ENCODE assay signal across 17 cellular contexts in genomic region chr1:23617019-23617418, GRCh38. TPM values are rescaled to one million over a fixed set of nuclear protein-coding genes. Genes with fewer than 3 reads are reported as not detected.
DNase-seq lines count a peak whose midpoint lies in the region; ATAC-seq, FAIRE-seq and TF ChIP-seq lines count a peak whose summit lies in the region.
"Had no signal": no experiment of that assay in that cellular context is flagged by ENCODE, and none has a peak within 500 bp of the region (broad histone marks: within the 10 kb centered on the region; RNA-seq: fewer than 3 reads in every experiment).

No MANE protein-coding gene starts in this region.

- H3K4me1 ChIP-seq in CD8-positive, alpha-beta memory T cell (ENCODE audit: insufficient read depth, low read length), result peaks cover 88% of the 10 kb centered on the region
- H3K4me1 ChIP-seq in naive thymus-derived CD4-positive, alpha-beta T cell (ENCODE audit: control insufficient read depth in 2 of 2, insufficient read depth in 2 of 2, low read length in 2 of 2), result peaks cover 70 to 92% of the 10 kb centered on the region in 2 donors
- H3K4me1 ChIP-seq in HepG2 (ENCODE audit: insufficient read depth, low read length), result peaks cover 9% of the 10 kb centered on the region
- H3K4me1 ChIP-seq: adrenal gland, SJCRH30 had no signal

- FAIRE-seq in HepG2 (lab: Jason Lieb, UNC), result no peak
- FAIRE-seq: bronchial epithelial cell had no signal

- H3K4me3 ChIP-seq in CD8-positive, alpha-beta memory T cell (ENCODE audit: low read length), result no peak overlapping the region
- no peak overlapping the region for H3K4me3 ChIP-seq in naive thymus-derived CD4-positive, alpha-beta T cell (ENCODE audit: low read length)
- no peak overlapping the region for H3K4me3 ChIP-seq in HepG2 (replicated peaks in 1 of 3; ENCODE audit: insufficient read depth in 1 of 3, low read depth in 2 of 3, low read length in 3 of 3)
- H3K4me3 ChIP-seq: adrenal gland, SJCRH30 had no signal

- intact Hi-C loops in naive thymus-derived CD4-positive, alpha-beta T cell (cut with micrococcal nuclease), result no loop called here
- intact Hi-C loops in HepG2 (cut with micrococcal nuclease; ENCODE audit: unreplicated experiment), result no loop called here

- no peaks in the 10 kb centered on the region for H3K27me3 Mint-ChIP-seq in T-helper 2 cell treated with Interferon-gamma antibody and Interleukin-4, amounts not matched to agents 5 μg/mL and 100 μg/mL, for 36 hours (ENCODE audit: low read depth)
- H3K27me3 Mint-ChIP-seq in CD8-positive, alpha-beta memory T cell, result peaks cover 0 to 2% of the 10 kb centered on the region in 2 donors
- no peaks in the 10 kb centered on the region for H3K27me3 Mint-ChIP-seq in activated T-helper 17 cell treated with anti-CD3 and anti-CD28 coated beads, Interleukin-2, amount 50 U/mL, for 72 hours
- peaks cover 0 to 11% (median 0%) of the 10 kb centered on the region in 5 donors for H3K27me3 Mint-ChIP-seq in naive thymus-derived CD4-positive, alpha-beta T cell
- H3K27me3 Mint-ChIP-seq in progenitor cell of endocrine pancreas, result peaks cover 27% of the 10 kb centered on the region

- TF ChIP-seq EP300 in HepG2 (IDR thresholded peaks at IDR 0.05; ENCODE audit: low read depth in 2 of 2, low read length in 2 of 2) (no peak), HepG2 (CRISPR knock-in tag; IDR thresholded peaks at IDR 0.05; ENCODE audit: borderline replicate concordance) (no peak)

- peak overlapping the region; percentile 7 for H3K4me3 Mint-ChIP-seq in T-helper 2 cell treated with Interferon-gamma antibody and Interleukin-4, amounts not matched to agents 5 μg/mL and 100 μg/mL, for 36 hours
- no peak overlapping the region for H3K4me3 Mint-ChIP-seq in CD8-positive, alpha-beta memory T cell
- peak overlapping the region; percentile 40 for H3K4me3 Mint-ChIP-seq in activated T-helper 17 cell treated with anti-CD3 and anti-CD28 coated beads, Interleukin-2, amount 50 U/mL, for 72 hours
- H3K4me3 Mint-ChIP-seq in naive thymus-derived CD4-positive, alpha-beta T cell, result peak overlapping the region in 8 of 10 donors; percentile 12 to 72 (median 56)
- no peak overlapping the region for H3K4me3 Mint-ChIP-seq in progenitor cell of endocrine pancreas (ENCODE audit: low read depth)
- H3K4me3 Mint-ChIP-seq: T-helper 1 cell treated with Interleukin-12 subunit alpha and Interleukin-12 subunit beta and Interleukin-4 antibody, amounts not matched to agents 30 μg/mL and 1 μg/mL, for 36 hours had no signal

- no peak overlapping the region for H2AFZ ChIP-seq in HepG2 (ENCODE audit: low read length)

- H3K36me3 Mint-ChIP-seq in T-helper 2 cell treated with Interferon-gamma antibody and Interleukin-4, amounts not matched to agents 5 μg/mL and 100 μg/mL, for 36 hours (ENCODE audit: low read depth), result peaks cover 9% of the 10 kb centered on the region
- H3K36me3 Mint-ChIP-seq in CD8-positive, alpha-beta memory T cell, result peaks cover 0 to 2% (median 0%) of the 10 kb centered on the region in 3 donors
- H3K36me3 Mint-ChIP-seq in activated T-helper 17 cell treated with anti-CD3 and anti-CD28 coated beads, Interleukin-2, amount 50 U/mL, for 72 hours (ENCODE audit: low read depth), result no peaks in the 10 kb centered on the region
- H3K36me3 Mint-ChIP-seq in naive thymus-derived CD4-positive, alpha-beta T cell, result peaks cover 0 to 1% (median 0%) of the 10 kb centered on the region in 5 donors
- H3K36me3 Mint-ChIP-seq in progenitor cell of endocrine pancreas (ENCODE audit: insufficient read depth), result no peaks in the 10 kb centered on the region

- TF ChIP-seq POLR2A in HepG2 (IDR thresholded peaks at IDR 0.05; ENCODE audit: insufficient read depth in 1 of 2, low read depth in 2 of 2, low read length in 2 of 2), result no peak

- H3K9me3 ChIP-seq in CD8-positive, alpha-beta memory T cell (ENCODE audit: low read length), result no peaks in the 10 kb centered on the region
- no peaks in the 10 kb centered on the region for H3K9me3 ChIP-seq in naive thymus-derived CD4-positive, alpha-beta T cell (ENCODE audit: control insufficient read depth in 2 of 3, low read length in 3 of 3)
- H3K9me3 ChIP-seq in HepG2 (ENCODE audit: low read length), result no peaks in the 10 kb centered on the region
- H3K9me3 ChIP-seq: adrenal gland, SJCRH30 had no signal

- TF ChIP-seq CTCF in HepG2 (CRISPR knock-in tag; IDR thresholded peaks at IDR 0.05) (no peak), progenitor cell of endocrine pancreas (IDR thresholded peaks at IDR 0.05; ENCODE audit: unreplicated experiment) (no peak)

- DNase-seq in T-helper 2 cell treated with Interferon-gamma antibody and Interleukin-4, amounts not matched to agents 5 μg/mL and 100 μg/mL, for 36 hours (ENCODE audit: low spot score), result peak; percentile 49
- DNase-seq in T-helper 2 cell, result no peak
- no peak for DNase-seq in CD8-positive, alpha-beta memory T cell
- DNase-seq in naive thymus-derived CD4-positive, alpha-beta T cell, result peak in 1 of 9 donors; percentile 45
- no peak for DNase-seq in GOT3 (lab: John Stamatoyannopoulos, UW)
- DNase-seq in HepG2 (ENCODE audit: low spot score), result no peak
- DNase-seq in progenitor cell of endocrine pancreas (ENCODE audit: low spot score, unreplicated experiment), result no peak
- DNase-seq: adrenal gland, head of caudate nucleus, NCI-H1105, trophoblast cell had no signal

- H3K27ac ChIP-seq in CD8-positive, alpha-beta memory T cell (ENCODE audit: low read depth, low read length), result no peak overlapping the region
- peak overlapping the region; percentile 81 for H3K27ac ChIP-seq in naive thymus-derived CD4-positive, alpha-beta T cell (ENCODE audit: low read depth, low read length)
- no peak overlapping the region for H3K27ac ChIP-seq in HepG2 (ENCODE audit: extremely low read length, insufficient read depth, low read length)
- H3K27ac ChIP-seq: 22Rv1, adrenal gland, SJCRH30 had no signal

- ATAC-seq in activated T-helper 17 cell treated with anti-CD3 and anti-CD28 coated beads, Interleukin-2, amount 50 U/mL, for 72 hours (replicated peaks), result peak; percentile 35
- ATAC-seq in naive thymus-derived CD4-positive, alpha-beta T cell, result no peak
- no peak for ATAC-seq in HepG2
- ATAC-seq: left lobe of liver had no signal

- H3K4me2 ChIP-seq in HepG2 (ENCODE audit: low read depth, low read length), result no peak overlapping the region

- peaks cover 4% of the 10 kb centered on the region for H3K9me3 Mint-ChIP-seq in T-helper 2 cell treated with Interferon-gamma antibody and Interleukin-4, amounts not matched to agents 5 μg/mL and 100 μg/mL, for 36 hours
- no peaks in the 10 kb centered on the region for H3K9me3 Mint-ChIP-seq in CD8-positive, alpha-beta memory T cell
- peaks cover 4% of the 10 kb centered on the region for H3K9me3 Mint-ChIP-seq in activated T-helper 17 cell treated with anti-CD3 and anti-CD28 coated beads, Interleukin-2, amount 50 U/mL, for 72 hours
- peaks cover 0 to 2% (median 0%) of the 10 kb centered on the region in 11 donors for H3K9me3 Mint-ChIP-seq in naive thymus-derived CD4-positive, alpha-beta T cell
- H3K9me3 Mint-ChIP-seq in progenitor cell of endocrine pancreas (ENCODE audit: low read depth), result no peaks in the 10 kb centered on the region
- H3K9me3 Mint-ChIP-seq: T-helper 1 cell treated with Interleukin-12 subunit alpha and Interleukin-12 subunit beta and Interleukin-4 antibody, amounts not matched to agents 30 μg/mL and 1 μg/mL, for 36 hours had no signal

- H3K27ac Mint-ChIP-seq in T-helper 2 cell treated with Interferon-gamma antibody and Interleukin-4, amounts not matched to agents 5 μg/mL and 100 μg/mL, for 36 hours, result peak overlapping the region; percentile 76
- H3K27ac Mint-ChIP-seq in CD8-positive, alpha-beta memory T cell, result peak overlapping the region; percentile 61 to 96 (median 79)
- H3K27ac Mint-ChIP-seq in activated T-helper 17 cell treated with anti-CD3 and anti-CD28 coated beads, Interleukin-2, amount 50 U/mL, for 72 hours, result peak overlapping the region; percentile 47
- peak overlapping the region; percentile 81 to 98 (median 96) for H3K27ac Mint-ChIP-seq in naive thymus-derived CD4-positive, alpha-beta T cell
- H3K27ac Mint-ChIP-seq in progenitor cell of endocrine pancreas, result no peak overlapping the region
- H3K27ac Mint-ChIP-seq: T-helper 1 cell treated with Interleukin-12 subunit alpha and Interleukin-12 subunit beta and Interleukin-4 antibody, amounts not matched to agents 30 μg/mL and 1 μg/mL, for 36 hours had no signal

- no peaks in the 10 kb centered on the region for H3K36me3 ChIP-seq in CD8-positive, alpha-beta memory T cell (ENCODE audit: insufficient read depth, low read length)
- H3K36me3 ChIP-seq in naive thymus-derived CD4-positive, alpha-beta T cell (ENCODE audit: control insufficient read depth in 2 of 3, insufficient read depth in 3 of 3, low read length in 3 of 3), result no peaks in the 10 kb centered on the region
- H3K36me3 ChIP-seq in HepG2 (replicated peaks in 1 of 2; ENCODE audit: control insufficient read depth in 1 of 2, insufficient read depth in 2 of 2, low read length in 2 of 2), result no peaks in the 10 kb centered on the region
- H3K36me3 ChIP-seq: adrenal gland, SJCRH30 had no signal

- no peak overlapping the region for H3K9ac ChIP-seq in HepG2 (ENCODE audit: insufficient read depth, low read depth, low read length)

- CTCF ChIA-PET in CD8-positive, alpha-beta memory T cell (lab: Charles Lee), result interaction anchor here (1.0 to 6.7 kb wide), 3 partner anchors 17 to 62 kb away, joined by 3 to 100 read pairs (median 7); no protein-coding TSS in a partner anchor
- CTCF ChIA-PET in naive thymus-derived CD4-positive, alpha-beta T cell (lab: Charles Lee), result interaction anchor here (3.2 to 6.9 kb wide), 2 partner anchors 16 to 59 kb away, joined by 13 to 71 read pairs; partner anchors contain the start of gene ID3
- CTCF ChIA-PET in HepG2 (lab: Yijun Ruan, JAX; ENCODE audit: low intra/inter-chr PET ratio, low total read pairs), result no interaction called here

- TF ChIP-seq RAD21 in HepG2 (CRISPR knock-in tag; IDR thresholded peaks at IDR 0.05), result no peak

- H3K27me3 ChIP-seq in CD8-positive, alpha-beta memory T cell (ENCODE audit: insufficient read depth, low read length, poor library complexity, severe bottlenecking), result no peaks in the 10 kb centered on the region
- H3K27me3 ChIP-seq in naive thymus-derived CD4-positive, alpha-beta T cell (ENCODE audit: control insufficient read depth in 2 of 2, insufficient read depth in 2 of 2, low read length in 2 of 2), result no peaks in the 10 kb centered on the region
- peaks cover 14 to 64% of the 10 kb centered on the region in 2 experiments for H3K27me3 ChIP-seq in HepG2 (ENCODE audit: control insufficient read depth in 1 of 2, insufficient read depth in 2 of 2, low read length in 2 of 2)

- H3K4me1 Mint-ChIP-seq in T-helper 2 cell treated with Interferon-gamma antibody and Interleukin-4, amounts not matched to agents 5 μg/mL and 100 μg/mL, for 36 hours (ENCODE audit: low read depth), result peaks cover 69% of the 10 kb centered on the region
- H3K4me1 Mint-ChIP-seq in CD8-positive, alpha-beta memory T cell, result peaks cover 81 to 95% (median 94%) of the 10 kb centered on the region in 3 donors
- peaks cover 66% of the 10 kb centered on the region for H3K4me1 Mint-ChIP-seq in activated T-helper 17 cell treated with anti-CD3 and anti-CD28 coated beads, Interleukin-2, amount 50 U/mL, for 72 hours
- H3K4me1 Mint-ChIP-seq in naive thymus-derived CD4-positive, alpha-beta T cell, result peaks cover 65 to 100% (median 94%) of the 10 kb centered on the region in 7 donors
- H3K4me1 Mint-ChIP-seq in progenitor cell of endocrine pancreas (ENCODE audit: low read depth), result peaks cover 13% of the 10 kb centered on the region

- in situ Hi-C loops in HepG2 (cut with HindIII; ENCODE audit: extremely low pct_ligation_motif_present, low pct_unique_long_range_greater_than_20kb), result no loop called here

- no TSS peak for BruUV-seq in HepG2 (replicated peaks; lab: Mats Ljungman, UMichigan)

- POLR2A ChIA-PET in CD8-positive, alpha-beta memory T cell (lab: Charles Lee), result interaction anchor here (1.2 to 1.8 kb wide), 2 partner anchors 58 to 62 kb away, joined by 4 to 7 read pairs; partner anchors contain the start of gene ID3
- POLR2A ChIA-PET in naive thymus-derived CD4-positive, alpha-beta T cell (lab: Charles Lee), result interaction anchor here (0.7 to 7.5 kb wide), 6 partner anchors 15 to 194 kb away, joined by 3 to 261 read pairs (median 100); partner anchors contain the start of gene ID3
- POLR2A ChIA-PET in HepG2 (lab: Yijun Ruan, JAX), result no interaction called here

- 17% methylated on average over 9 of the region's 9 CpGs for WGBS in HepG2 (ENCODE audit: low lambda C conversion rate)

- no peaks in the 10 kb centered on the region for H4K20me1 ChIP-seq in HepG2 (ENCODE audit: insufficient read depth, low read length)

- H3K79me2 ChIP-seq in HepG2 (ENCODE audit: insufficient read depth, low read length), result no peaks in the 10 kb centered on the region

RNA-seq across cellular contexts. Expression of gene ID3, which starts 57.7 kb away (rescaled TPM):
- total RNA-seq in CD8-positive, alpha-beta memory T cell, result 10 to 100 TPM; 18.4 to 19.3 TPM
- polyA plus RNA-seq in CD8-positive, alpha-beta memory T cell, result 4.7 TPM
- 10 to 100 TPM; 19.5 to 45.2 TPM for total RNA-seq in activated T-helper 17 cell treated with anti-CD3 and anti-CD28 coated beads, Interleukin-2, amount 50 U/mL, for 72 hours
- 10 to 100 TPM; 14.8 to 89.4 (median 34.1) TPM for total RNA-seq in naive thymus-derived CD4-positive, alpha-beta T cell
- polyA plus RNA-seq in naive thymus-derived CD4-positive, alpha-beta T cell, result 10 to 100 TPM; 13.0 to 28.3 TPM
- total RNA-seq in HepG2 (2016; rRNA removed; fragmentation: Illumina TruSeq; extraction: Trizol), result 67.8 and 115 TPM in 2 replicates
- 119 and 126 TPM in 2 replicates for total RNA-seq in HepG2 (2016; cell fraction: cytosol; rRNA removed; fragmentation: Illumina TruSeq; extraction: Trizol; ENCODE audit: low read depth)
- total RNA-seq in HepG2 (2016; cell fraction: insoluble cytoplasmic fraction; rRNA removed; fragmentation: Illumina TruSeq; extraction: Trizol), result 65.6 and 120 TPM in 2 replicates
- 79.8 and 82.4 TPM in 2 replicates for total RNA-seq in HepG2 (2016; cell fraction: membrane; rRNA removed; fragmentation: Illumina TruSeq; extraction: Trizol)
- 82.3 and 85.6 TPM in 2 replicates for total RNA-seq in HepG2 (2016; cell fraction: nucleus; rRNA removed; fragmentation: Illumina TruSeq; extraction: Trizol)
- polyA plus RNA-seq in HepG2 (2011; rRNA removed), result 34.9 and 64.8 TPM in 2 replicates
- 40.3 and 106 TPM in 2 replicates for polyA plus RNA-seq in HepG2 (2011; cell fraction: cytosol; rRNA removed)
- polyA plus RNA-seq in HepG2 (2011; cell fraction: nucleus; rRNA removed), result 50.4 and 124 TPM in 2 replicates
- 19.1 and 19.4 TPM in 2 replicates for polyA plus RNA-seq in HepG2 (2012)
- 19.4 and 20.9 TPM in 2 replicates for polyA plus RNA-seq in HepG2 (2016; cell fraction: cytosol; fragmentation: Illumina TruSeq; extraction: Trizol; ENCODE audit: low read depth)
- polyA plus RNA-seq in HepG2 (2016; cell fraction: insoluble cytoplasmic fraction; fragmentation: Illumina TruSeq; extraction: Trizol; ENCODE audit: low read depth), result 67.3 and 67.6 TPM in 2 replicates
- polyA plus RNA-seq in HepG2 (2016; cell fraction: membrane; fragmentation: Illumina TruSeq; extraction: Trizol; ENCODE audit: low read depth), result 27.8 and 28.9 TPM in 2 replicates
- polyA plus RNA-seq in HepG2 (2016; cell fraction: nucleus; fragmentation: Illumina TruSeq; extraction: Trizol; ENCODE audit: insufficient read depth, low read depth), result 106 and 110 TPM in 2 replicates
- polyA minus RNA-seq in HepG2 (2011; rRNA and poly(A)+ RNA removed; ENCODE audit: low replicate concordance), result 66.2 and 315 TPM in 2 replicates
- polyA minus RNA-seq in HepG2 (2011; cell fraction: cytosol; rRNA and poly(A)+ RNA removed), result 18.4 and 43.5 TPM in 2 replicates
- 53.5 and 115 TPM in 2 replicates for polyA minus RNA-seq in HepG2 (2011; cell fraction: nucleus; rRNA and poly(A)+ RNA removed)
- total RNA-seq in progenitor cell of endocrine pancreas, result 420 and 434 TPM in 2 replicates

Comparison
In these comparisons a context has a peak if more than half of its experiments do, and no peak if none do; other contexts are left out.
1. H3K4me3 Mint-ChIP-seq: peak in T-helper 2 cell treated with Interferon-gamma antibody and Interleukin-4, amounts not matched to agents 5 μg/mL and 100 μg/mL, for 36 hours (single experiment), activated T-helper 17 cell treated with anti-CD3 and anti-CD28 coated beads, Interleukin-2, amount 50 U/mL, for 72 hours (single experiment) and naive thymus-derived CD4-positive, alpha-beta T cell (8 of 10); none in CD8-positive, alpha-beta memory T cell (0 of 7) and progenitor cell of endocrine pancreas (single experiment).